In the genomic region with DNA sequence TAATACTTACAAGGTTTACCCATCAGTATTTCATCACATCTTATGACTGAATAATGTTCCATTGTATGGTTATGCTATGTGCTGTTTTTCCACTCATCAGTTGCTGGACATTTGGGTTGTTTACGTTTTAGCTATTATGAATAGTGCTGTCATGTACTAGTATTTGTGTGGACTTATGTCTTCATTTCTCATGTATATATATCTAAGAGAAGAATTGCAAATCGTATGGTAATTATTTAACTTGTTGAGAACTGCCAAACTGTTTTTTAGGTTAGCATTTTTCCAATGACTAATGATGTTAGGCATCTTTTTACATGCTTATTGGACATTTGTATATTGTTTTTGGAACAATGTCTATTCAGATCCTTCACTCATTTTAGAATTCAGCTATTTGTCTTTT, we compare ENCODE assay signal across 16 cellular contexts.
A peak's percentile ranks its signal among the peaks of the same experiment; 100 is the strongest.
DNase-seq lines count a peak whose midpoint lies in the region; ATAC-seq lines count a peak whose summit lies in the region.
"Had no signal": no experiment of that assay in that cellular context is flagged by ENCODE, and none has a peak within 500 bp of the region (broad histone marks: within the 10 kb centered on the region; RNA-seq: fewer than 3 reads in every experiment).

No MANE protein-coding gene starts in this region.

- no peak overlapping the region for H3K4me2 ChIP-seq in mesenchymal stem cell (ENCODE audit: low read length, poor library complexity, severe bottlenecking)

- H3K23ac ChIP-seq in mesenchymal stem cell (ENCODE audit: low read length in 2 of 2), result no peak overlapping the region

- H3K4me1 ChIP-seq in adipocyte (ENCODE audit: control insufficient read depth, insufficient read depth, low read length), result peaks cover 5% of the 10 kb centered on the region
- H3K4me1 ChIP-seq in mesenchymal stem cell (ENCODE audit: control insufficient read depth, insufficient read depth, low read depth, low read length), result no peaks in the 10 kb centered on the region

- 100% methylated on average over 1 of the region's 2 CpGs for WGBS in mesenchymal stem cell

- no peak overlapping the region for H2BK120ac ChIP-seq in mesenchymal stem cell (ENCODE audit: low read depth, low read length)

- ATAC-seq in GM21528 (IDR thresholded peaks at IDR 0.05; ENCODE audit: low FRiP score, unreplicated experiment), result no peak
- ATAC-seq in GM21381 (IDR thresholded peaks at IDR 0.05; ENCODE audit: unreplicated experiment), result no peak
- ATAC-seq: Right ventricle myocardium inferior had no signal

- no peaks in the 10 kb centered on the region for H3K9me3 ChIP-seq in adipocyte (ENCODE audit: control insufficient read depth, low read length)
- no peaks in the 10 kb centered on the region for H3K9me3 ChIP-seq in mesenchymal stem cell (ENCODE audit: control insufficient read depth, low read length)

- H3K36me3 ChIP-seq in adipocyte (ENCODE audit: control insufficient read depth, insufficient read depth, low read length, severe bottlenecking), result no peaks in the 10 kb centered on the region
- H3K36me3 ChIP-seq in mesenchymal stem cell (ENCODE audit: control insufficient read depth in 1 of 2, insufficient read depth in 2 of 2, low read depth in 1 of 2, low read length in 2 of 2), result no peaks in the 10 kb centered on the region

- H3K4me3 ChIP-seq in adipocyte (ENCODE audit: low read length), result no peak overlapping the region
- no peak overlapping the region for H3K4me3 ChIP-seq in mesenchymal stem cell (ENCODE audit: insufficient read depth in 1 of 2, low read depth in 1 of 2, low read length in 2 of 2)

- H3K18ac ChIP-seq in mesenchymal stem cell (ENCODE audit: low read depth in 1 of 2, low read length in 2 of 2), result no peak overlapping the region

- no peak overlapping the region for H2AK5ac ChIP-seq in mesenchymal stem cell (ENCODE audit: low read length, severe bottlenecking)

- no peak overlapping the region for H2BK15ac ChIP-seq in mesenchymal stem cell (ENCODE audit: low read depth, poor library complexity, severe bottlenecking)

- H3K14ac ChIP-seq in mesenchymal stem cell (ENCODE audit: low read length in 2 of 2), result no peak overlapping the region

- H3K79me1 ChIP-seq in mesenchymal stem cell (replicated peaks; ENCODE audit: low read length, poor library complexity, severe bottlenecking), result no peaks in the 10 kb centered on the region

- no peak overlapping the region for H3K9ac ChIP-seq in adipocyte (ENCODE audit: low read length)
- no peak overlapping the region for H3K9ac ChIP-seq in mesenchymal stem cell (ENCODE audit: low read length)

- H3K27me3 ChIP-seq in adipocyte (replicated peaks; ENCODE audit: control insufficient read depth, insufficient read depth, low read length) (no peaks in the 10 kb centered on the region), mesenchymal stem cell (ENCODE audit: control insufficient read depth in 1 of 2, insufficient read depth in 1 of 2, low read length in 2 of 2) (no peaks in the 10 kb centered on the region)

- no peak overlapping the region for H4K91ac ChIP-seq in mesenchymal stem cell (ENCODE audit: low read length)

- H2BK5ac ChIP-seq in mesenchymal stem cell (ENCODE audit: low read depth, low read length, poor library complexity, severe bottlenecking), result no peak overlapping the region

- no peak overlapping the region for H4K8ac ChIP-seq in mesenchymal stem cell (ENCODE audit: low read length)

- H3K27ac ChIP-seq in mesenchymal stem cell (ENCODE audit: low read length, poor library complexity, severe bottlenecking), result no peak overlapping the region

- H3K4ac ChIP-seq in mesenchymal stem cell (ENCODE audit: low read depth in 1 of 2, low read length in 2 of 2), result no peak overlapping the region

- peak; percentile 43 for DNase-seq in EH (ENCODE audit: low read depth)
- peak; percentile 67 for DNase-seq in adipocyte (ENCODE audit: low read depth)
- peak; percentile 58 for DNase-seq in dedifferentiated amniotic fluid mesenchymal stem cell (ENCODE audit: extremely low spot score)
- peak; percentile 71 for DNase-seq in fibroblast of the conjunctiva (ENCODE audit: low read depth)
- no peak for DNase-seq in mesenchymal stem cell
- DNase-seq: CD4-positive, alpha-beta memory T cell; HFFc6; NCI-H1105 treated with DMSO at 0.1 percent for 48 hours; NCI-H187; NCI-H2107; NCI-H2227 treated with DMSO at 0.1 percent for 48 hours; NCI-H510A treated with DMSO at 0.1 percent for 48 hours; NCI-H774 had no signal

- H2AFZ ChIP-seq in mesenchymal stem cell (ENCODE audit: low read depth, low read length), result no peak overlapping the region

- no peak overlapping the region for H2BK12ac ChIP-seq in mesenchymal stem cell (ENCODE audit: low read length in 2 of 2)
